Comparison of ENCODE assay signal across 9 cellular contexts in the genomic region with DNA sequence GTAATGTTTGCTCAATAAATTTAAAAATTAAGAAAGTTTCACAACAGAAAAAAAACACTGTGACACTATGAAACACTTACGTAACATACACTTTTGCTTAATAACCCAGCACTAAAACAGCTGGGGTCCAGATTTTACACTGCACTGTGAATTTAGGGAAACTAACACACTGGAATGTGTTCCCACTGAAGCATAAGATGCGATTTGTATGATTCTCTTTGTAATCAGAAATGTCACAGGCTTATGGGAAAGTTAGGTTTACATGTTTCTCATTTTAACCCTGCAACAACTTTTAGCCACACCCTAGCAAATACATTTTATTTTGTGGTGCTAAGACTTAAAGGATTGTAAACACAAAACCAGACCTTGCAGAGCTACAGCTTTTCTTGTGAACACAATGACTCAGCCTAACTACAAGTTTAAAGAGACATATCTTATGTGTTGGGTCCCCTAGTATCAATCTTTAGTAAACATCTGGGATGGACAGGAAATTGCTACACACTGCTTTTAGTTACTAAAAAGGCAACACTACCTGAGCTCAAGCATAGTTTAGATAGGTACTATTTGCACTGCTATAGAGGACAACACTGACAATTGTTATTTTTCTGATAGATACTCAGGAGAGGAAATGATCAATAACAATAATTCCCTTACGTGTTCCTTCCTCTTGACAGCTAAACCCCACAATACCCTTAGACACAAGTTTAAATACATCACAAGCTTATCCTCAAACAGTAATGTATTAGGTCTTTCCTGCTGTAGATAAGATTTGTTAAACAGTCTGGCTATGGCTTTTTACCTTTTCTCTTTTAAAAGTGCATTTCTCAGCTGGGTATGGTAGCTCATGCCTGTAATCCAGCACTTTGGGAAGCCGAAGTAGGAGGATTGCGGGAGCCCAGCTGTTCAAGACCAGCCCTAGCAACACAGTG. TPM values are rescaled to one million over a fixed set of nuclear protein-coding genes. Genes with fewer than 3 reads are reported as not detected.
DNase-seq lines count a peak whose midpoint lies in the region; ATAC-seq and TF ChIP-seq lines count a peak whose summit lies in the region.
"Had no signal": no experiment of that assay in that cellular context is flagged by ENCODE, and none has a peak within 500 bp of the region (broad histone marks: within the 10 kb centered on the region; RNA-seq: fewer than 3 reads in every experiment).

No MANE protein-coding gene starts in this region.

- no peaks in the 10 kb centered on the region for H4K20me1 ChIP-seq in PC-9 (ENCODE audit: insufficient read depth)

- peak overlapping the region; percentile 96 for H3K27ac ChIP-seq in PC-9

- CTCF ChIA-PET in PC-9 (lab: Charles Lee): interaction anchor here (0.6 kb wide), 2 partner anchors 24 to 845 kb away, joined by 3 to 9 read pairs; no protein-coding TSS in a partner anchor

- H3F3A ChIP-seq in PC-9 (ENCODE audit: insufficient read depth, low read depth): peaks cover 76% of the 10 kb centered on the region

- H3K27me3 ChIP-seq in PC-9 (ENCODE audit: insufficient read depth, low read depth): no peaks in the 10 kb centered on the region

- H3K36me3 ChIP-seq in PC-9 (ENCODE audit: low read depth): no peaks in the 10 kb centered on the region

- peak overlapping the region; percentile 66 for H3K4me2 ChIP-seq in PC-9

- TF ChIP-seq CTCF in PC-9 (conservative IDR thresholded peaks at IDR 0.05): no peak

- POLR2A ChIA-PET in PC-9 (lab: Charles Lee; ENCODE audit: unreplicated experiment): interaction anchor here (0.5 to 0.7 kb wide), 4 partner anchors 35 to 542 kb away, joined by 4 to 11 read pairs (median 7); no protein-coding TSS in a partner anchor

- H2AFZ ChIP-seq in PC-9: no peak overlapping the region

- BruUV-seq in PC-9 (replicated peaks; lab: Mats Ljungman, UMichigan): no TSS peak

- H3K4me3 ChIP-seq in GM08714 (ENCODE audit: low read length) (peak overlapping the region; percentile 28; the same call in 1 of the 2 replicates), PC-9 (peak overlapping the region; percentile 18; the same call in 1 of the 2 replicates), skeletal muscle cell (ENCODE audit: low read depth, low read length) (no peak overlapping the region)

- DNase-seq in PC-9 (peak in 1 of 2 experiments; percentile 100), skeletal muscle cell (ENCODE audit: low read depth) (peak; percentile 80)
- no peak for DNase-seq in stimulated activated CD8-positive, alpha-beta memory T cell treated with anti-CD3 and anti-CD28 coated beads, Interleukin-4, amount 100 ng/mL, for 48 hours
- DNase-seq in effector CD8-positive, alpha-beta T cell (lab: John Stamatoyannopoulos, UW): no peak
- DNase-seq: activated T-cell treated with anti-CD3 and anti-CD28 coated beads, Interleukin-2, amount 50 U/mL, for 24 hours had no signal

- ATAC-seq in esophagus mucosa (peak; percentile 59), GM18517 (IDR thresholded peaks at IDR 0.05; ENCODE audit: unreplicated experiment) (no peak), HG02840 (IDR thresholded peaks at IDR 0.05; ENCODE audit: low FRiP score, unreplicated experiment) (no peak)

- peaks cover 54% of the 10 kb centered on the region for H3K79me2 ChIP-seq in PC-9 (ENCODE audit: low read depth)

- intact Hi-C loops in PC-9 (cut with micrococcal nuclease; ENCODE audit: unreplicated experiment): loop anchor here (10.0 kb wide), 1 partner anchor 342 kb away; a partner anchor contains a TSS

- H3K9me3 ChIP-seq in PC-9 (ENCODE audit: insufficient read depth, low read depth): no peaks in the 10 kb centered on the region

- no peaks in the 10 kb centered on the region for H3K9me2 ChIP-seq in PC-9 (ENCODE audit: insufficient read depth)

- peaks cover 84% of the 10 kb centered on the region for H3K4me1 ChIP-seq in PC-9 (replicated peaks; ENCODE audit: insufficient read depth)

RNA-seq across cellular contexts. Expression of a gene that starts 3.8 kb away (rescaled TPM):
- total RNA-seq in PC-9 (2021): 32.5 and 33.3 TPM in 2 replicates
- 74.3 TPM for total RNA-seq in esophagus mucosa

RNA-seq across cellular contexts. Expression of a gene that starts 36.7 kb away (rescaled TPM):
- not detected in 2 replicates for total RNA-seq in PC-9 (2021)
- total RNA-seq in esophagus mucosa: not detected
